ENCODE assay signal across 8 cellular contexts in the genomic region with DNA sequence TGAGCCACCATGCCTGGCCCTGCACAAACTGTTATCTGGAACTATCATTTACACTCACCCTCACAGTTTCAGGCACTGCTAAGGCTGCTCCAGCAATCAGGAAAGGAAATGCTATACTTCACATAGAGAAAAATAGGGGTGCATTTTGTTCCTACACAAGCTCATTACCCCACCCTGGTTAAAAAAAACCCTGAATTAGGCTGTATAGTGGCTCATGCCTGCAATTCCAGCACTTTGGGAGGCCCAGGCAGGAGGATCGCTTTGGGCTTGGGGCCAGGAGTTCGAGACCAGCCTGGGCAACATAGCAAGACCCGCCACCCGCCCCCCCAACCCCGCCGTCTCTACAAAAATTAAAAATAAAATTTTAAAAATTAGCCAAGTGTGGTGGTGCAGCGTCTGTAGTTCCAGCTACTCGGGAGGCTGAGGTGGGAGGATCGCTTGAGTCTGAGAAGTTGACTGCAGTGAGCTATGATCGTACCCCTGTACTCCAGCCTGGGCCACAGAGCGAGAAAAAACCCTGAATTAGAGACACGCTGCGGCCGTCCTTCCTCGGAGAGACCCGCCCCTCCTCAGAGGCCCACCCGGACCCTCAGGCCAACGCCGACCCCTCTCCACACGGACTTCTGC. TPM values are rescaled to one million over a fixed set of nuclear protein-coding genes. Genes with fewer than 3 reads are reported as not detected.
A peak's percentile ranks its signal among the peaks of the same experiment; 100 is the strongest.
DNase-seq lines count a peak whose midpoint lies in the region; ATAC-seq, FAIRE-seq and TF ChIP-seq lines count a peak whose summit lies in the region.

No MANE protein-coding gene starts in this region.

- ATAC-seq in HG03066 (IDR thresholded peaks at IDR 0.05; ENCODE audit: low read depth, unreplicated experiment) (peak; percentile 13), HG02763 (IDR thresholded peaks at IDR 0.05; ENCODE audit: unreplicated experiment) (no peak), HG03139 (IDR thresholded peaks at IDR 0.05; ENCODE audit: unreplicated experiment) (no peak)

- H3K9me1 ChIP-seq in keratinocyte (ENCODE audit: control insufficient read depth, extremely low read depth, insufficient read depth, low read length), result no peaks in the 10 kb centered on the region

- H3K4me2 ChIP-seq in BLaER1 treated with 17β-estradiol and CSF1 and Interleukin-3, amounts not matched to agents 10 nM and 100 nM, result peak overlapping the region; percentile 82 to 98 (median 94)
- H3K4me2 ChIP-seq in keratinocyte (ENCODE audit: control insufficient read depth, extremely low read depth, insufficient read depth, low read depth, low read length), result peak overlapping the region; percentile 57

- DNase-seq in adipocyte (ENCODE audit: low read depth) (no peak), keratinocyte (ENCODE audit: low read depth, low spot score) (no peak), suprapubic skin (ENCODE audit: low spot score in 2 of 2) (no peak), DMS153 (lab: John Stamatoyannopoulos, UW) (no peak)

- H3K79me2 ChIP-seq in keratinocyte (ENCODE audit: control insufficient read depth, insufficient read depth, low read length), result peaks cover 36% of the 10 kb centered on the region

- H3K4me3 ChIP-seq in BLaER1 treated with 17β-estradiol and CSF1 and Interleukin-3, amounts not matched to agents 10 nM and 100 nM, result peak overlapping the region; percentile 87 to 99 (median 94)
- H3K4me3 ChIP-seq in adipocyte (ENCODE audit: low read length) (peak overlapping the region; percentile 90), keratinocyte (ENCODE audit: control insufficient read depth in 2 of 3, extremely low read depth in 1 of 3, insufficient read depth in 2 of 3, low read depth in 1 of 3, low read length in 3 of 3) (peak overlapping the region; percentile 89 to 99 (median 94)), suprapubic skin (peak overlapping the region; percentile 100)

- dilution Hi-C loops in keratinocyte (cut with MboI; ENCODE audit: extremely low pct_ligation_motif_present, low sequenced_read_pairs), result no loop called here

- no peak for FAIRE-seq in keratinocyte (lab: Jason Lieb, UNC)

- H3K27ac ChIP-seq in BLaER1 treated with 17β-estradiol and CSF1 and Interleukin-3, amounts not matched to agents 10 nM and 100 nM, result peak overlapping the region; percentile 80 to 96 (median 88)
- H3K27ac ChIP-seq in keratinocyte (ENCODE audit: control insufficient read depth, insufficient read depth, low read length) (peak overlapping the region; percentile 71), suprapubic skin (peak overlapping the region; percentile 90)

- no peaks in the 10 kb centered on the region for H3K9me3 ChIP-seq in BLaER1 treated with 17β-estradiol and CSF1 and Interleukin-3, amounts not matched to agents 10 nM and 100 nM (replicated peaks in 1 of 11)
- no peaks in the 10 kb centered on the region for H3K9me3 ChIP-seq in adipocyte (ENCODE audit: control insufficient read depth, low read length)
- no peaks in the 10 kb centered on the region for H3K9me3 ChIP-seq in keratinocyte (ENCODE audit: control insufficient read depth, low read depth, low read length)
- H3K9me3 ChIP-seq in suprapubic skin, result no peaks in the 10 kb centered on the region

- peak overlapping the region; percentile 92 for H2AFZ ChIP-seq in keratinocyte (ENCODE audit: control insufficient read depth, low read length)

- TF ChIP-seq POLR2A in suprapubic skin (IDR thresholded peaks at IDR 0.05), result no peak

- H3K9ac ChIP-seq in BLaER1 treated with 17β-estradiol and CSF1 and Interleukin-3, amounts not matched to agents 10 nM and 100 nM, result peak overlapping the region; percentile 89 to 97 (median 93)
- H3K9ac ChIP-seq in adipocyte (ENCODE audit: low read length), result peak overlapping the region; percentile 92
- peak overlapping the region; percentile 90 for H3K9ac ChIP-seq in keratinocyte (ENCODE audit: control insufficient read depth, extremely low read depth, insufficient read depth, low read length)

- peaks cover 24 to 72% (median 50%) of the 10 kb centered on the region in 11 experiments for H3K36me3 ChIP-seq in BLaER1 treated with 17β-estradiol and CSF1 and Interleukin-3, amounts not matched to agents 10 nM and 100 nM
- H3K36me3 ChIP-seq in adipocyte (ENCODE audit: control insufficient read depth, insufficient read depth, low read length, severe bottlenecking) (peaks cover 21% of the 10 kb centered on the region), keratinocyte (ENCODE audit: control insufficient read depth in 2 of 2, extremely low read depth in 1 of 2, insufficient read depth in 2 of 2, low read length in 2 of 2) (peaks cover 5 to 6% of the 10 kb centered on the region in 2 experiments), suprapubic skin (peaks cover 25% of the 10 kb centered on the region)

- no peaks in the 10 kb centered on the region for H3K27me3 ChIP-seq in BLaER1 treated with 17β-estradiol and CSF1 and Interleukin-3, amounts not matched to agents 10 nM and 100 nM
- H3K27me3 ChIP-seq in adipocyte (replicated peaks; ENCODE audit: control insufficient read depth, insufficient read depth, low read length) (no peaks in the 10 kb centered on the region), keratinocyte (ENCODE audit: control insufficient read depth, extremely low read depth, insufficient read depth, low read length) (no peaks in the 10 kb centered on the region), suprapubic skin (no peaks in the 10 kb centered on the region)

- H3K4me1 ChIP-seq in BLaER1 treated with 17β-estradiol and CSF1 and Interleukin-3, amounts not matched to agents 10 nM and 100 nM, result peaks cover 24 to 57% (median 40%) of the 10 kb centered on the region in 10 experiments
- H3K4me1 ChIP-seq in adipocyte (ENCODE audit: control insufficient read depth, insufficient read depth, low read length) (peaks cover 33% of the 10 kb centered on the region), keratinocyte (ENCODE audit: control insufficient read depth, extremely low read depth, insufficient read depth, low read length) (peaks cover 11% of the 10 kb centered on the region), suprapubic skin (peaks cover 37% of the 10 kb centered on the region)

- peaks cover 11 to 86% (median 65%) of the 10 kb centered on the region in 11 experiments; a peak in 21 of 22 replicates for H4K20me1 ChIP-seq in BLaER1 treated with 17β-estradiol and CSF1 and Interleukin-3, amounts not matched to agents 10 nM and 100 nM
- H4K20me1 ChIP-seq in keratinocyte (ENCODE audit: control insufficient read depth, extremely low read depth, insufficient read depth, low read length), result peaks cover 5% of the 10 kb centered on the region

- TF ChIP-seq CTCF in keratinocyte (optimal IDR thresholded peaks at IDR 0.05 in 1 of 3, IDR thresholded peaks at IDR 0.05 in 1 of 3, conservative IDR thresholded peaks at IDR 0.05 in 1 of 3; ENCODE audit: extremely low read depth in 1 of 3, insufficient read depth in 2 of 3, low read length in 3 of 3), result no peak
- TF ChIP-seq CTCF in suprapubic skin (IDR thresholded peaks at IDR 0.05), result no peak

- WGBS in suprapubic skin, result 22% methylated on average over 16 of the region's 20 CpGs

- TF ChIP-seq EP300 in suprapubic skin (IDR thresholded peaks at IDR 0.05), result no peak

RNA-seq across cellular contexts. Expression of gene PTCD1, which starts 0.5 kb away (rescaled TPM):
- 2.8 to 3.5 TPM (median 3.3 TPM) in 3 replicates for polyA plus RNA-seq in keratinocyte
- 0.67 TPM for polyA plus RNA-seq in keratinocyte (2011; ENCODE audit: low read depth)
- polyA plus RNA-seq in keratinocyte (2011; cell fraction: cytosol; rRNA removed), result 1.3 and 2.5 TPM in 2 replicates
- polyA plus RNA-seq in keratinocyte (2011; cell fraction: nucleus; rRNA removed), result 4.1 and 6.8 TPM in 2 replicates
- 4.1 and 4.7 TPM in 2 replicates for polyA plus RNA-seq in keratinocyte (2012; ENCODE audit: low replicate concordance)
- polyA minus RNA-seq in keratinocyte, result 2.0 to 3.2 TPM (median 2.2 TPM) in 3 replicates
- polyA minus RNA-seq in keratinocyte (2011; cell fraction: cytosol; rRNA and poly(A)+ RNA removed), result 2.1 TPM
- 4.5 and 5.0 TPM in 2 replicates for polyA minus RNA-seq in keratinocyte (2011; cell fraction: nucleus; rRNA and poly(A)+ RNA removed)
- total RNA-seq in suprapubic skin, result 10 to 100 TPM in 2 of 4 donors, 1 to 10 TPM in 2; 7.7 to 14.8 (median 10.7) TPM

RNA-seq across cellular contexts. Expression of gene CPSF4, which starts 0.7 kb away (rescaled TPM):
- polyA plus RNA-seq in keratinocyte, result 21.8 to 28.6 TPM (median 25.0 TPM) in 3 replicates
- polyA plus RNA-seq in keratinocyte (2011; ENCODE audit: low read depth), result 16.6 TPM
- polyA plus RNA-seq in keratinocyte (2011; cell fraction: cytosol; rRNA removed), result 16.2 and 19.3 TPM in 2 replicates
- polyA plus RNA-seq in keratinocyte (2011; cell fraction: nucleus; rRNA removed), result 45.4 and 56.4 TPM in 2 replicates
- 20.4 and 21.3 TPM in 2 replicates for polyA plus RNA-seq in keratinocyte (2012; ENCODE audit: low replicate concordance)
- 25.9 to 50.1 TPM (median 26.0 TPM) in 3 replicates for polyA minus RNA-seq in keratinocyte
- 21.5 TPM for polyA minus RNA-seq in keratinocyte (2011; cell fraction: cytosol; rRNA and poly(A)+ RNA removed)
- polyA minus RNA-seq in keratinocyte (2011; cell fraction: nucleus; rRNA and poly(A)+ RNA removed), result 18.2 and 19.1 TPM in 2 replicates
- 10 to 100 TPM; 35.0 to 59.9 (median 41.7) TPM for total RNA-seq in suprapubic skin

RNA-seq across cellular contexts. Expression of gene ATP5MF, which starts 27.9 kb away (rescaled TPM):
- 741 to 2,588 TPM (median 871 TPM) in 3 replicates for polyA plus RNA-seq in keratinocyte
- polyA plus RNA-seq in keratinocyte (2011; ENCODE audit: low read depth), result 128 TPM
- 1,552 and 1,989 TPM in 2 replicates for polyA plus RNA-seq in keratinocyte (2011; cell fraction: cytosol; rRNA removed)
- 744 and 983 TPM in 2 replicates for polyA plus RNA-seq in keratinocyte (2011; cell fraction: nucleus; rRNA removed)
- 1,153 and 1,318 TPM in 2 replicates for polyA plus RNA-seq in keratinocyte (2012; ENCODE audit: low replicate concordance)
- polyA minus RNA-seq in keratinocyte, result 70.7 to 409 TPM (median 281 TPM) in 3 replicates
- 256 TPM for polyA minus RNA-seq in keratinocyte (2011; cell fraction: cytosol; rRNA and poly(A)+ RNA removed)
- polyA minus RNA-seq in keratinocyte (2011; cell fraction: nucleus; rRNA and poly(A)+ RNA removed), result 59.6 and 99.4 TPM in 2 replicates
- 100 to 1,000 TPM; 463 to 798 (median 745) TPM for total RNA-seq in suprapubic skin

RNA-seq across cellular contexts. Expression of gene BUD31, which starts 29.3 kb away (rescaled TPM):
- 35.8 to 73.3 TPM (median 70.1 TPM) in 3 replicates for polyA plus RNA-seq in keratinocyte
- polyA plus RNA-seq in keratinocyte (2011; ENCODE audit: low read depth), result 436 TPM
- 76.1 and 93.5 TPM in 2 replicates for polyA plus RNA-seq in keratinocyte (2011; cell fraction: cytosol; rRNA removed)
- polyA plus RNA-seq in keratinocyte (2011; cell fraction: nucleus; rRNA removed), result 48.1 and 52.6 TPM in 2 replicates
- polyA plus RNA-seq in keratinocyte (2012; ENCODE audit: low replicate concordance), result 79.0 and 107 TPM in 2 replicates
- polyA minus RNA-seq in keratinocyte, result 8.0 to 37.1 TPM (median 26.1 TPM) in 3 replicates
- 54.9 TPM for polyA minus RNA-seq in keratinocyte (2011; cell fraction: cytosol; rRNA and poly(A)+ RNA removed)
- 11.1 and 11.4 TPM in 2 replicates for polyA minus RNA-seq in keratinocyte (2011; cell fraction: nucleus; rRNA and poly(A)+ RNA removed)
- 10 to 100 TPM; 50.3 to 71.4 (median 60.3) TPM for total RNA-seq in suprapubic skin

RNA-seq across cellular contexts. Expression of gene PDAP1, which starts 29.7 kb away (rescaled TPM):
- 35.6 to 137 TPM (median 99.1 TPM) in 3 replicates for polyA plus RNA-seq in keratinocyte
- 177 TPM for polyA plus RNA-seq in keratinocyte (2011; ENCODE audit: low read depth)
- polyA plus RNA-seq in keratinocyte (2011; cell fraction: cytosol; rRNA removed), result 91.9 and 165 TPM in 2 replicates
- polyA plus RNA-seq in keratinocyte (2011; cell fraction: nucleus; rRNA removed), result 67.6 and 86.7 TPM in 2 replicates
- 85.4 and 236 TPM in 2 replicates for polyA plus RNA-seq in keratinocyte (2012; ENCODE audit: low replicate concordance)
- 9.3 to 41.5 TPM (median 11.3 TPM) in 3 replicates for polyA minus RNA-seq in keratinocyte
- polyA minus RNA-seq in keratinocyte (2011; cell fraction: cytosol; rRNA and poly(A)+ RNA removed), result 23.8 TPM
- polyA minus RNA-seq in keratinocyte (2011; cell fraction: nucleus; rRNA and poly(A)+ RNA removed), result 3.6 and 10.3 TPM in 2 replicates
- 10 to 100 TPM; 47.2 to 68.5 (median 48.3) TPM for total RNA-seq in suprapubic skin
